In genomic region chrX:136662976-136663375, GRCh38 we compare ENCODE assay signal across 31 cellular contexts. TPM values are rescaled to one million over a fixed set of nuclear protein-coding genes. Genes with fewer than 3 reads are reported as not detected.
DNase-seq lines count a peak whose midpoint lies in the region; ATAC-seq, FAIRE-seq and TF ChIP-seq lines count a peak whose summit lies in the region.
"Had no signal": no experiment of that assay in that cellular context is flagged by ENCODE, and none has a peak within 500 bp of the region (broad histone marks: within the 10 kb centered on the region; RNA-seq: fewer than 3 reads in every experiment).

No MANE protein-coding gene starts in this region.

- no peak overlapping the region for H3K27ac ChIP-seq in upper lobe of right lung
- H3K27ac ChIP-seq: breast epithelium, gastrocnemius medialis, right lobe of liver, tibial nerve, VCaP had no signal

- no peak for TF ChIP-seq CTCF in activated CD8-positive, alpha-beta T cell treated with anti-CD3 and anti-CD28 coated beads for 36 hours (IDR thresholded peaks at IDR 0.05)
- TF ChIP-seq CTCF in upper lobe of right lung (IDR thresholded peaks at IDR 0.05), result no peak

- peak; percentile 61 for ATAC-seq in activated CD8-positive, alpha-beta T cell treated with anti-CD3 and anti-CD28 coated beads for 36 hours
- peak; percentile 55 for ATAC-seq in naive thymus-derived CD8-positive, alpha-beta T cell
- ATAC-seq in upper lobe of right lung, result no peak
- ATAC-seq: gastrocnemius medialis, natural killer cell, Panc1, right lobe of liver had no signal

- intact Hi-C loops in activated CD8-positive, alpha-beta T cell treated with anti-CD3 and anti-CD28 coated beads for 36 hours (cut with micrococcal nuclease), result no loop called here
- intact Hi-C loops in upper lobe of right lung (cut with DNase I), result no loop called here

- POLR2A ChIA-PET in activated CD8-positive, alpha-beta T cell treated with anti-CD3 and anti-CD28 coated beads for 36 hours (lab: Charles Lee), result no interaction called here
- POLR2A ChIA-PET in naive thymus-derived CD8-positive, alpha-beta T cell (lab: Charles Lee), result interaction anchor here (0.7 kb wide), 2 partner anchors 9 to 28 kb away, joined by 3 to 4 read pairs; no protein-coding TSS in a partner anchor

- peaks cover 77% of the 10 kb centered on the region for H3K4me1 Mint-ChIP-seq in activated naive CD4-positive, alpha-beta T cell treated with anti-CD3 and anti-CD28 coated beads, Interleukin-2, amount 50 U/mL, for 24 hours
- peaks cover 57% of the 10 kb centered on the region for H3K4me1 Mint-ChIP-seq in activated CD8-positive, alpha-beta T cell treated with anti-CD3 and anti-CD28 coated beads for 36 hours (ENCODE audit: low read depth)
- H3K4me1 Mint-ChIP-seq in naive thymus-derived CD8-positive, alpha-beta T cell, result peaks cover 17 to 74% (median 53%) of the 10 kb centered on the region in 4 donors

- H3K27me3 Mint-ChIP-seq in activated naive CD4-positive, alpha-beta T cell treated with anti-CD3 and anti-CD28 coated beads, Interleukin-2, amount 50 U/mL, for 24 hours, result no peaks in the 10 kb centered on the region
- H3K27me3 Mint-ChIP-seq in activated CD8-positive, alpha-beta T cell treated with anti-CD3 and anti-CD28 coated beads for 36 hours, result no peaks in the 10 kb centered on the region
- H3K27me3 Mint-ChIP-seq in naive thymus-derived CD8-positive, alpha-beta T cell, result no peaks in the 10 kb centered on the region
- H3K27me3 Mint-ChIP-seq: progenitor cell of endocrine pancreas had no signal

- H3K36me3 Mint-ChIP-seq in activated naive CD4-positive, alpha-beta T cell treated with anti-CD3 and anti-CD28 coated beads, Interleukin-2, amount 50 U/mL, for 24 hours, result peaks cover 35% of the 10 kb centered on the region
- H3K36me3 Mint-ChIP-seq in activated CD8-positive, alpha-beta T cell treated with anti-CD3 and anti-CD28 coated beads for 36 hours (ENCODE audit: low read depth), result peaks cover 51% of the 10 kb centered on the region
- peaks cover 18 to 40% (median 33%) of the 10 kb centered on the region in 3 donors for H3K36me3 Mint-ChIP-seq in naive thymus-derived CD8-positive, alpha-beta T cell
- H3K36me3 Mint-ChIP-seq: natural killer cell had no signal

- DNase-seq in activated naive CD4-positive, alpha-beta T cell treated with anti-CD3 and anti-CD28 coated beads, Interleukin-2, amount 50 U/mL, for 16 hours, result no peak
- DNase-seq in GM19239 (ENCODE audit: insufficient read length, low spot score) (no peak), upper lobe of right lung (no peak), HCEC 1CT (no peak)
- DNase-seq in activated CD8-positive, alpha-beta T cell treated with anti-CD3 and anti-CD28 coated beads for 36 hours, result no peak
- DNase-seq in naive thymus-derived CD8-positive, alpha-beta T cell, result no peak
- DNase-seq: activated effector memory CD4-positive, alpha-beta T cell treated with anti-CD3 and anti-CD28 coated beads, Interleukin-2, amount 50 U/mL, for 16 hours; anterior cingulate cortex; BE2C; DMS79; gastrocnemius medialis; kidney; MV-4-11; natural killer cell; NCI-H1436; NCI-H2081 treated with DMSO at 0.1 percent for 48 hours; NCI-H226; NCI-H526 treated with DMSO at 0.1 percent for 48 hours; nucleus accumbens; right lobe of liver; Right ventricle myocardium superior; stimulated activated CD4-positive, alpha-beta T cell treated with anti-CD3 and anti-CD28 coated beads, Interleukin-2, amount 100 ng/mL, for 48 hours; T-helper 9 cell had no signal

- no peaks in the 10 kb centered on the region for H3K27me3 ChIP-seq in upper lobe of right lung
- H3K27me3 ChIP-seq: BE2C, gastrocnemius medialis, right lobe of liver, tibial nerve had no signal

- H3K27ac Mint-ChIP-seq in activated naive CD4-positive, alpha-beta T cell treated with anti-CD3 and anti-CD28 coated beads, Interleukin-2, amount 50 U/mL, for 24 hours, result no peak overlapping the region
- H3K27ac Mint-ChIP-seq in activated CD8-positive, alpha-beta T cell treated with anti-CD3 and anti-CD28 coated beads for 36 hours, result no peak overlapping the region
- peak overlapping the region in 9 of 10 donors; percentile 25 to 87 (median 72) for H3K27ac Mint-ChIP-seq in naive thymus-derived CD8-positive, alpha-beta T cell
- H3K27ac Mint-ChIP-seq: progenitor cell of endocrine pancreas had no signal

- H3K4me3 Mint-ChIP-seq in activated naive CD4-positive, alpha-beta T cell treated with anti-CD3 and anti-CD28 coated beads, Interleukin-2, amount 50 U/mL, for 24 hours, result peak overlapping the region; percentile 42
- no peak overlapping the region for H3K4me3 Mint-ChIP-seq in activated CD8-positive, alpha-beta T cell treated with anti-CD3 and anti-CD28 coated beads for 36 hours
- peak overlapping the region in 4 of 10 donors; percentile 1 to 26 (median 14) for H3K4me3 Mint-ChIP-seq in naive thymus-derived CD8-positive, alpha-beta T cell
- H3K4me3 Mint-ChIP-seq: natural killer cell had no signal

- H3K9me3 ChIP-seq in upper lobe of right lung, result no peaks in the 10 kb centered on the region
- H3K9me3 ChIP-seq: BE2C, right lobe of liver had no signal

- peak; percentile 64 for FAIRE-seq in GM19239 (lab: Jason Lieb, UNC)

- no peaks in the 10 kb centered on the region for H3K4me1 ChIP-seq in upper lobe of right lung
- H3K4me1 ChIP-seq: BE2C, breast epithelium, gastrocnemius medialis, right lobe of liver, tibial nerve had no signal

- no peak overlapping the region for H3K4me3 ChIP-seq in upper lobe of right lung
- H3K4me3 ChIP-seq: breast epithelium, gastrocnemius medialis, right lobe of liver, tibial nerve had no signal

- CTCF ChIA-PET in activated CD8-positive, alpha-beta T cell treated with anti-CD3 and anti-CD28 coated beads for 36 hours (lab: Charles Lee), result no interaction called here

- no peaks in the 10 kb centered on the region for H3K36me3 ChIP-seq in upper lobe of right lung
- H3K36me3 ChIP-seq: BE2C, breast epithelium, right lobe of liver had no signal

- peaks cover 5% of the 10 kb centered on the region for H3K9me3 Mint-ChIP-seq in activated naive CD4-positive, alpha-beta T cell treated with anti-CD3 and anti-CD28 coated beads, Interleukin-2, amount 50 U/mL, for 24 hours
- peaks cover 12% of the 10 kb centered on the region for H3K9me3 Mint-ChIP-seq in activated CD8-positive, alpha-beta T cell treated with anti-CD3 and anti-CD28 coated beads for 36 hours
- peaks cover 0 to 11% (median 3%) of the 10 kb centered on the region in 9 donors for H3K9me3 Mint-ChIP-seq in naive thymus-derived CD8-positive, alpha-beta T cell

RNA-seq across cellular contexts. Expression of gene CD40LG, which starts 15.0 kb away (rescaled TPM):
- 1 to 10 TPM; 2.6 to 3.1 TPM for total RNA-seq in activated CD8-positive, alpha-beta T cell treated with anti-CD3 and anti-CD28 coated beads for 36 hours
- total RNA-seq in naive thymus-derived CD8-positive, alpha-beta T cell, result under 1 TPM in 1 of 2 experiments, not detected in 1; 0.19 TPM
- polyA plus RNA-seq in naive thymus-derived CD8-positive, alpha-beta T cell, result under 1 TPM; 0.10 to 0.22 (median 0.17) TPM
- total RNA-seq in upper lobe of right lung, result 1.6 TPM
- total RNA-seq: fibroblast of lung, LHCN-M2, progenitor cell of endocrine pancreas, Right ventricle myocardium superior had no signal
- polyA plus RNA-seq: fibroblast of lung had no signal

Comparison
In these comparisons a context has a peak if more than half of its experiments do, and no peak if none do; other contexts are left out.
1. H3K27ac Mint-ChIP-seq: peak in naive thymus-derived CD8-positive, alpha-beta T cell (9 of 10); none in activated naive CD4-positive, alpha-beta T cell treated with anti-CD3 and anti-CD28 coated beads, Interleukin-2, amount 50 U/mL, for 24 hours (single experiment) and activated CD8-positive, alpha-beta T cell treated with anti-CD3 and anti-CD28 coated beads for 36 hours (single experiment).